Comparison of ENCODE assay signal across 8 cellular contexts in the genomic region with DNA sequence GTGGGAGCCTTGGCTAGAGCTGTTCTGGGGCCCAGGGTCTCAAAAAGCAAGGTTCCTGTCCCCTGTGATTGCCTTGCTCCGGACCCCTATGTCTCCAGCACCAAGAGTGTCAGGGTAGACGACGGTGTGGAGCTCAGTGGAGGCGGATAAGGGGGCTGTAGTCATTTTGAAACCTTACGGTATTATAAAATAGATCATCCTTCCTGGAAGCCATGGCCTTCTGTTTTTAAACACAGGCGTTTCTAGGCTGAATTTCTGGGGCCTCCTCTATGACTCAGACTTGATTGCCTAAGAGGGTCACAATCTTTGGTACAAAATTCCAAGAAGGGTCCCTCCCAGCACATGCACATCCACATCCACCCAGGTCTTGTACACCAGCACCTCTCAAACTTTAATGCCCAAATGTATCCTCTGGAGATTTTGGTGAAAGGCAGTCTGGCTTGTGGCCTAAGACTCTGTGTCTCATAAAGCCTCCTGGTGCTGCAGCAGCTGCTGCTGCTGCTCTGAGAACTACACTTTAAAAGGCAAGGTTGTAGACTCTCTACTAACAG.
A peak's percentile ranks its signal among the peaks of the same experiment; 100 is the strongest.
DNase-seq lines count a peak whose midpoint lies in the region; ATAC-seq, FAIRE-seq and TF ChIP-seq lines count a peak whose summit lies in the region.

No MANE protein-coding gene starts in this region.

- 1% methylated on average over 6 of the region's 6 CpGs for WGBS in K562 (ENCODE audit: insufficient coverage, low coverage, missing lambda C conversion rate)
- 81 to 88% (median 82%) methylated on average over 6 of the region's 6 CpGs for WGBS in psoas muscle, 3 donors

- FAIRE-seq in K562 (lab: Jason Lieb, UNC), result no peak

- no peak overlapping the region for H2AFZ ChIP-seq in K562 (ENCODE audit: low read depth, low read length)

- no peak for TF ChIP-seq RAD21 in K562 (CRISPR knock-in tag; conservative IDR thresholded peaks at IDR 0.05 in 1 of 2, IDR thresholded peaks at IDR 0.05 in 1 of 2)

- TF ChIP-seq POLR2A in K562 (conservative IDR thresholded peaks at IDR 0.05), result no peak

- no peak overlapping the region for H3K9ac ChIP-seq in K562 (ENCODE audit: insufficient read depth in 1 of 2, low read depth in 2 of 2, low read length in 2 of 2)

- H3K9me3 ChIP-seq in K562 (replicated peaks; ENCODE audit: control insufficient read depth, insufficient read depth, low read depth, low read length) (no peaks in the 10 kb centered on the region), psoas muscle (no peaks in the 10 kb centered on the region)

- POLR2A ChIA-PET in K562 (lab: Yijun Ruan, JAX), result interaction anchor here (0.7 to 0.9 kb wide), 2 partner anchors 113 to 218 kb away, joined by 3 read pairs; no protein-coding TSS in a partner anchor

- H3K9me1 ChIP-seq in K562 (ENCODE audit: control insufficient read depth, insufficient read depth, low read length), result no peaks in the 10 kb centered on the region

- DNase-seq in Right ventricle myocardium inferior (ENCODE audit: missing footprints), result no peak
- no peak for DNase-seq in cardiac septum (ENCODE audit: low spot score)
- DNase-seq in MV-4-11 (lab: John Stamatoyannopoulos, UW), result peak; percentile 92
- DNase-seq in K562 (ENCODE audit: extremely low read depth in 1 of 4, low spot score in 3 of 4), result no peak
- peak in 1 of 2 donors; percentile 29 for DNase-seq in psoas muscle
- DNase-seq in RKO (ENCODE audit: low spot score), result no peak
- no peak for DNase-seq in retina
- no peak for DNase-seq in ureter (ENCODE audit: low spot score)

- H3K27ac ChIP-seq in K562 (ENCODE audit: extremely low read depth, low read depth, low read length) (no peak overlapping the region), psoas muscle (peak overlapping the region; percentile 46)

- no peak overlapping the region for H3K4me2 ChIP-seq in K562 (ENCODE audit: insufficient read depth, low read length)

- intact Hi-C loops in Right ventricle myocardium inferior (cut with DNase I) (no loop called here), cardiac septum (cut with DNase I) (no loop called here), K562 (cut with micrococcal nuclease) (no loop called here), psoas muscle (cut with DNase I) (no loop called here)

- TF ChIP-seq CTCF in K562 (IDR thresholded peaks at IDR 0.05 in 2 of 3, conservative IDR thresholded peaks at IDR 0.05 in 1 of 3; ENCODE audit: insufficient read depth in 2 of 3, low read depth in 1 of 3, low read length in 3 of 3), result no peak
- no peak for TF ChIP-seq CTCF in psoas muscle (IDR thresholded peaks at IDR 0.05)

- no peaks in the 10 kb centered on the region for H3K36me3 ChIP-seq in K562 (ENCODE audit: control insufficient read depth, insufficient read depth, low read length)
- H3K36me3 ChIP-seq in psoas muscle (ENCODE audit: insufficient read depth in 1 of 2, low read depth in 1 of 2), result no peaks in the 10 kb centered on the region

- no peaks in the 10 kb centered on the region for H4K20me1 ChIP-seq in K562 (replicated peaks; ENCODE audit: control insufficient read depth, insufficient read depth, low read length)

- no TSS peak for BruUV-seq in K562 (replicated peaks; lab: Mats Ljungman, UMichigan)

- CTCF ChIA-PET in K562 (lab: Yijun Ruan, JAX; ENCODE audit: low intra/inter-chr PET ratio), result interaction anchor here (0.6 kb wide), 1 partner anchor 58 kb away, joined by 3 read pairs; no protein-coding TSS in a partner anchor

- H3K4me1 ChIP-seq in K562 (replicated peaks in 1 of 2; ENCODE audit: control insufficient read depth in 2 of 2, insufficient read depth in 2 of 2, low read length in 2 of 2) (no peaks in the 10 kb centered on the region; a peak in 1 of 5 replicates), psoas muscle (peaks cover 3% of the 10 kb centered on the region)

- peak; percentile 92 for ATAC-seq in Right ventricle myocardium inferior
- ATAC-seq in K562, result no peak
- ATAC-seq in psoas muscle, result peak; percentile 17 to 84 (median 72)

- no peak overlapping the region for H3K4me3 ChIP-seq in K562
- no peak overlapping the region for H3K4me3 ChIP-seq in psoas muscle

- TF ChIP-seq EP300 in K562 (IDR thresholded peaks at IDR 0.05; ENCODE audit: low read length), result no peak

- no peaks in the 10 kb centered on the region for H3K79me2 ChIP-seq in K562 (ENCODE audit: control insufficient read depth, insufficient read depth, low read length)

- in situ Hi-C loops in K562 (cut with MboI), result no loop called here

- peaks cover 12 to 24% of the 10 kb centered on the region in 2 experiments; a peak in 3 of 5 replicates for H3K27me3 ChIP-seq in K562 (ENCODE audit: control insufficient read depth in 2 of 2, insufficient read depth in 2 of 2, low read length in 2 of 2)
- H3K27me3 ChIP-seq in psoas muscle (ENCODE audit: insufficient read depth in 3 of 3, low read length in 2 of 3), result no peaks in the 10 kb centered on the region

TF ChIP-seq in K562, 482 proteins besides CTCF, POLR2A, EP300 and RAD21:
- peak; percentile 40 for TF ChIP-seq FOSL1 (tag; conservative IDR thresholded peaks at IDR 0.05)
- no peak for TF ChIP-seq NCOA2 (IDR thresholded peaks at IDR 0.05; ENCODE audit: partially characterized antibody in 2 of 2)
- TF ChIP-seq HDAC2 (IDR thresholded peaks at IDR 0.05), result no peak
- TF ChIP-seq ZNF197 (CRISPR knock-in tag; IDR thresholded peaks at IDR 0.05; ENCODE audit: low read depth), result 0 out of 2 replicates have a peak, but pooled peaks have one; percentile 49
- TF ChIP-seq CEBPB (tag; IDR thresholded peaks at IDR 0.05), result peak; percentile 9; the same call in 1 of the 2 replicates
- TF ChIP-seq ZBTB11 (CRISPR knock-in tag; IDR thresholded peaks at IDR 0.05), result peak in 1 of 3 experiments; percentile 37; a peak in 1 of 6 replicates
TF ChIP-seq in K562: peak in this region for 4.
